9 cellular contexts compared by ENCODE assay signal in genomic region chr16:68902376-68903345, GRCh38. TPM values are rescaled to one million over a fixed set of nuclear protein-coding genes. Genes with fewer than 3 reads are reported as not detected.
DNase-seq lines count a peak whose midpoint lies in the region; ATAC-seq and TF ChIP-seq lines count a peak whose summit lies in the region.
"Had no signal": no experiment of that assay in that cellular context is flagged by ENCODE, and none has a peak within 500 bp of the region (broad histone marks: within the 10 kb centered on the region; RNA-seq: fewer than 3 reads in every experiment).

No MANE protein-coding gene starts in this region.

- peak; percentile 73 for DNase-seq in ELR (ENCODE audit: low read depth)
- DNase-seq in PC-3, result peak; percentile 80
- DNase-seq in endothelial cell (ENCODE audit: low spot score), result peak; percentile 50
- peak; percentile 67 for DNase-seq in midbrain (lab: John Stamatoyannopoulos, UW)
- DNase-seq in activated CD8-positive, alpha-beta memory T cell treated with anti-CD3 and anti-CD28 coated beads, Interleukin-2, amount 50 U/mL, for 4 hours, result no peak

- peak; percentile 88 for TF ChIP-seq CTCF in Loucy (conservative IDR thresholded peaks at IDR 0.05; ENCODE audit: low read length)
- peak; percentile 87 for TF ChIP-seq CTCF in PC-3 (conservative IDR thresholded peaks at IDR 0.05; ENCODE audit: low read depth, low read length)
- peak; percentile 74 for TF ChIP-seq CTCF in endothelial cell (IDR thresholded peaks at IDR 0.05; ENCODE audit: unreplicated experiment)

- H3K27me3 Mint-ChIP-seq in endothelial cell (ENCODE audit: unreplicated experiment), result no peaks in the 10 kb centered on the region

- no peaks in the 10 kb centered on the region for H3K27me3 ChIP-seq in Loucy (ENCODE audit: insufficient read depth, low read length, poor library complexity, severe bottlenecking)
- H3K27me3 ChIP-seq in PC-3 (ENCODE audit: low read length), result no peaks in the 10 kb centered on the region

- no peaks in the 10 kb centered on the region for H3K9me3 ChIP-seq in Loucy (ENCODE audit: insufficient read depth, low read depth, low read length)
- H3K9me3 ChIP-seq in PC-3 (ENCODE audit: low read length), result no peaks in the 10 kb centered on the region

- no peak overlapping the region for H3K27ac Mint-ChIP-seq in endothelial cell (ENCODE audit: unreplicated experiment)
- H3K27ac Mint-ChIP-seq: T-helper 1 cell treated with Interleukin-12 subunit alpha and Interleukin-12 subunit beta and Interleukin-4 antibody, amounts not matched to agents 30 μg/mL and 1 μg/mL, for 36 hours had no signal

- H3K9ac ChIP-seq in Loucy (ENCODE audit: low read depth, low read length, poor library complexity, severe bottlenecking) (no peak overlapping the region), PC-3 (ENCODE audit: low read length) (no peak overlapping the region)

- no peaks in the 10 kb centered on the region for H3K4me1 Mint-ChIP-seq in endothelial cell (ENCODE audit: unreplicated experiment)

- CTCF ChIA-PET in PC-3 (lab: Charles Lee), result interaction anchor here (0.5 to 1.0 kb wide), 5 partner anchors 155 to 221 kb away, joined by 3 to 6 read pairs (median 3); partner anchors contain the start of gene HAS3

- ATAC-seq in PC-3 (peak; percentile 91), HG03039 (IDR thresholded peaks at IDR 0.05; ENCODE audit: unreplicated experiment) (no peak), GM19324 (IDR thresholded peaks at IDR 0.05; ENCODE audit: low FRiP score, unreplicated experiment) (no peak)

- H3K9me3 Mint-ChIP-seq in endothelial cell (ENCODE audit: unreplicated experiment), result no peaks in the 10 kb centered on the region
- H3K9me3 Mint-ChIP-seq: T-helper 1 cell treated with Interleukin-12 subunit alpha and Interleukin-12 subunit beta and Interleukin-4 antibody, amounts not matched to agents 30 μg/mL and 1 μg/mL, for 36 hours had no signal

- H3K36me3 Mint-ChIP-seq in endothelial cell (ENCODE audit: low read depth, unreplicated experiment), result no peaks in the 10 kb centered on the region

- H4K20me1 ChIP-seq in Loucy (ENCODE audit: insufficient read depth, low read length, poor library complexity, severe bottlenecking) (no peaks in the 10 kb centered on the region), PC-3 (ENCODE audit: low read length) (no peaks in the 10 kb centered on the region)

- H3K36me3 ChIP-seq in Loucy (ENCODE audit: insufficient read depth, low read length) (no peaks in the 10 kb centered on the region), PC-3 (ENCODE audit: low read depth, low read length) (no peaks in the 10 kb centered on the region)

- H3K4me1 ChIP-seq in Loucy (ENCODE audit: insufficient read depth, low read length, poor library complexity, severe bottlenecking), result no peaks in the 10 kb centered on the region
- H3K4me1 ChIP-seq in PC-3 (ENCODE audit: insufficient read depth, low read length), result peaks cover 14% of the 10 kb centered on the region

- H3K4me2 ChIP-seq in Loucy (ENCODE audit: low read depth, low read length, poor library complexity, severe bottlenecking) (no peak overlapping the region), PC-3 (ENCODE audit: low read length) (peak overlapping the region; percentile 62)

- BruUV-seq in PC-3 (replicated peaks; lab: Mats Ljungman, UMichigan), result TSS peak; percentile 91

- H3K4me3 Mint-ChIP-seq in endothelial cell (ENCODE audit: unreplicated experiment), result no peak overlapping the region
- H3K4me3 Mint-ChIP-seq: T-helper 1 cell treated with Interleukin-12 subunit alpha and Interleukin-12 subunit beta and Interleukin-4 antibody, amounts not matched to agents 30 μg/mL and 1 μg/mL, for 36 hours had no signal

- intact Hi-C loops in PC-3 (cut with micrococcal nuclease), result loop anchor here (1.0 to 10.0 kb wide), 4 partner anchors 50 to 222 kb away; partner anchors contain the start of gene HAS3

- H3K4me3 ChIP-seq in Loucy (ENCODE audit: low read length, poor library complexity, severe bottlenecking) (no peak overlapping the region), PC-3 (ENCODE audit: low read length) (no peak overlapping the region)

- H3K9me2 ChIP-seq in Loucy (replicated peaks; ENCODE audit: low read depth, low read length) (no peaks in the 10 kb centered on the region), PC-3 (replicated peaks; ENCODE audit: low read length) (no peaks in the 10 kb centered on the region)

- POLR2A ChIA-PET in PC-3 (lab: Charles Lee; ENCODE audit: unreplicated experiment), result no interaction called here

- H2AFZ ChIP-seq in Loucy (ENCODE audit: low read length) (no peak overlapping the region), PC-3 (ENCODE audit: low read length) (no peak overlapping the region)

- H3F3A ChIP-seq in Loucy (ENCODE audit: low read depth) (no peaks in the 10 kb centered on the region), PC-3 (ENCODE audit: low read length, unreplicated experiment) (no peaks in the 10 kb centered on the region)

- H3K79me2 ChIP-seq in Loucy (ENCODE audit: insufficient read depth, low read length) (no peaks in the 10 kb centered on the region), PC-3 (ENCODE audit: low read length) (no peaks in the 10 kb centered on the region)

- peak overlapping the region; percentile 32 for H3K27ac ChIP-seq in PC-3 (ENCODE audit: low read length)

RNA-seq across cellular contexts. Expression of gene TANGO6, which starts 59.3 kb away (rescaled TPM):
- total RNA-seq in PC-3 (2014; rRNA removed) (9.4 and 17.7 TPM in 2 replicates), endothelial cell (ENCODE audit: unreplicated experiment) (10.4 TPM)
